ENCODE assay signal across 10 cellular contexts in genomic region chr9:121289554-121290370, GRCh38. TPM values are rescaled to one million over a fixed set of nuclear protein-coding genes. Genes with fewer than 3 reads are reported as not detected.
DNase-seq lines count a peak whose midpoint lies in the region; ATAC-seq, FAIRE-seq and TF ChIP-seq lines count a peak whose summit lies in the region.
"Had no signal": no experiment of that assay in that cellular context is flagged by ENCODE, and none has a peak within 500 bp of the region (broad histone marks: within the 10 kb centered on the region; RNA-seq: fewer than 3 reads in every experiment).

No MANE protein-coding gene starts in this region.

- FAIRE-seq in kidney (lab: Jason Lieb, UNC): no peak

- peaks cover 8% of the 10 kb centered on the region for H3K4me1 Mint-ChIP-seq in T-helper 2 cell treated with Interferon-gamma antibody and Interleukin-4, amounts not matched to agents 5 μg/mL and 100 μg/mL, for 36 hours (ENCODE audit: low read depth)

- H3K4me3 Mint-ChIP-seq in T-helper 2 cell treated with Interferon-gamma antibody and Interleukin-4, amounts not matched to agents 5 μg/mL and 100 μg/mL, for 36 hours: no peak overlapping the region
- H3K4me3 Mint-ChIP-seq: activated CD4-positive, alpha-beta T cell treated with anti-CD3 and anti-CD28 coated beads, Interleukin-2, amount 10 ng/mL, durations not matched to agents 24 days and 14 days had no signal

- 0 out of 2 replicates have a peak overlapping the region, but pooled peaks have one; percentile 2 for H3K4me3 ChIP-seq in HUES64 (ENCODE audit: low read length)
- H3K4me3 ChIP-seq in adrenal gland: no peak overlapping the region
- H3K4me3 ChIP-seq in kidney (ENCODE audit: low read length in 2 of 2): no peak overlapping the region
- peak overlapping the region in 1 of 2 donors; percentile 57 for H3K4me3 ChIP-seq in stomach smooth muscle (ENCODE audit: low read length in 2 of 2)

- no peaks in the 10 kb centered on the region for H3K36me3 Mint-ChIP-seq in T-helper 2 cell treated with Interferon-gamma antibody and Interleukin-4, amounts not matched to agents 5 μg/mL and 100 μg/mL, for 36 hours (ENCODE audit: low read depth)

- no peak for TF ChIP-seq CTCF in adrenal gland (IDR thresholded peaks at IDR 0.05)
- no peak for TF ChIP-seq CTCF in kidney (IDR thresholded peaks at IDR 0.05; ENCODE audit: borderline replicate concordance, extremely low read depth, insufficient read depth)

- no peaks in the 10 kb centered on the region for H3K9me3 Mint-ChIP-seq in T-helper 2 cell treated with Interferon-gamma antibody and Interleukin-4, amounts not matched to agents 5 μg/mL and 100 μg/mL, for 36 hours
- H3K9me3 Mint-ChIP-seq: activated CD4-positive, alpha-beta T cell treated with anti-CD3 and anti-CD28 coated beads, Interleukin-2, amount 10 ng/mL, durations not matched to agents 24 days and 14 days had no signal

- H3K4me1 ChIP-seq in HUES64 (ENCODE audit: insufficient read depth, low read length): peaks cover 44% of the 10 kb centered on the region
- peaks cover 60 to 71% of the 10 kb centered on the region in 2 donors for H3K4me1 ChIP-seq in adrenal gland (replicated peaks in 1 of 2)
- peaks cover 38 to 51% of the 10 kb centered on the region in 2 donors for H3K4me1 ChIP-seq in kidney (ENCODE audit: control insufficient read depth in 1 of 2, insufficient read depth in 1 of 2, low read depth in 1 of 2, low read length in 2 of 2)
- H3K4me1 ChIP-seq in stomach smooth muscle (ENCODE audit: control insufficient read depth, insufficient read depth, low read length): peaks cover 90% of the 10 kb centered on the region

- H3K27me3 ChIP-seq in HUES64 (ENCODE audit: insufficient read depth, low read length): peaks cover 62% of the 10 kb centered on the region
- H3K27me3 ChIP-seq in adrenal gland: no peaks in the 10 kb centered on the region
- no peaks in the 10 kb centered on the region for H3K27me3 ChIP-seq in stomach smooth muscle (ENCODE audit: control insufficient read depth in 1 of 2, insufficient read depth in 2 of 2, low read length in 2 of 2)

- H3K27ac ChIP-seq in HUES64 (ENCODE audit: low read depth, low read length) (peak overlapping the region; percentile 42; the same call in 1 of the 2 replicates), adrenal gland (peak overlapping the region; percentile 69 to 99 (median 95)), kidney (ENCODE audit: low read depth in 2 of 2, low read length in 2 of 2) (peak overlapping the region; percentile 86 to 88), stomach smooth muscle (ENCODE audit: low read length) (peak overlapping the region; percentile 100)

- H3K9me3 ChIP-seq in HUES64 (ENCODE audit: insufficient read depth, low read depth, low read length) (no peaks in the 10 kb centered on the region), adrenal gland (replicated peaks in 1 of 3) (no peaks in the 10 kb centered on the region), kidney (ENCODE audit: control insufficient read depth in 1 of 2, low read length in 2 of 2) (no peaks in the 10 kb centered on the region), stomach smooth muscle (ENCODE audit: control insufficient read depth in 2 of 2, low read length in 2 of 2) (no peaks in the 10 kb centered on the region)

- H3K36me3 ChIP-seq in HUES64 (ENCODE audit: insufficient read depth, low read length) (no peaks in the 10 kb centered on the region), adrenal gland (replicated peaks in 1 of 2) (no peaks in the 10 kb centered on the region), kidney (ENCODE audit: control insufficient read depth in 1 of 2, insufficient read depth in 2 of 2, low read length in 2 of 2) (no peaks in the 10 kb centered on the region), stomach smooth muscle (ENCODE audit: control insufficient read depth in 2 of 2, insufficient read depth in 2 of 2, low read length in 2 of 2) (peaks cover 4 to 14% of the 10 kb centered on the region in 2 donors)

- H3K27ac Mint-ChIP-seq in T-helper 2 cell treated with Interferon-gamma antibody and Interleukin-4, amounts not matched to agents 5 μg/mL and 100 μg/mL, for 36 hours: no peak overlapping the region
- H3K27ac Mint-ChIP-seq: activated CD4-positive, alpha-beta T cell treated with anti-CD3 and anti-CD28 coated beads, Interleukin-2, amount 10 ng/mL, durations not matched to agents 24 days and 14 days had no signal

- 64% methylated on average over 11 of the region's 11 CpGs for WGBS in HUES64
- WGBS in adrenal gland, 4 donors: 45 to 50% (median 47%) methylated on average over 10 to 11 of the region's 11 CpGs

- intact Hi-C loops in adrenal gland (cut with DNase I) (no loop called here), kidney (cut with DNase I) (no loop called here)

- no peak for TF ChIP-seq POLR2A in adrenal gland (IDR thresholded peaks at IDR 0.05)

- ATAC-seq in GM18868 (IDR thresholded peaks at IDR 0.05; ENCODE audit: unreplicated experiment): no peak

- H3K9ac ChIP-seq in HUES64 (ENCODE audit: low read depth, low read length) (no peak overlapping the region), kidney (ENCODE audit: low read length in 2 of 2) (peak overlapping the region in 1 of 2 donors; percentile 17), stomach smooth muscle (ENCODE audit: low read length in 2 of 2) (peak overlapping the region; percentile 89 to 92)

- no peaks in the 10 kb centered on the region for H3K27me3 Mint-ChIP-seq in T-helper 2 cell treated with Interferon-gamma antibody and Interleukin-4, amounts not matched to agents 5 μg/mL and 100 μg/mL, for 36 hours (ENCODE audit: low read depth)
- H3K27me3 Mint-ChIP-seq: activated CD4-positive, alpha-beta T cell treated with anti-CD3 and anti-CD28 coated beads, Interleukin-2, amount 10 ng/mL, durations not matched to agents 24 days and 14 days had no signal

- DNase-seq in adrenal gland: peak in 1 of 7 donors; percentile 44
- DNase-seq in kidney: peak; percentile 61
- DNase-seq in T-helper 2 cell treated with Interferon-gamma antibody and Interleukin-4, amounts not matched to agents 5 μg/mL and 100 μg/mL, for 36 hours (ENCODE audit: low spot score): no peak
- no peak for DNase-seq in iPS-NIHi7 (ENCODE audit: extremely low spot score)
- no peak for DNase-seq in A172 (ENCODE audit: low spot score)
- DNase-seq: activated CD4-positive, alpha-beta T cell treated with anti-CD3 and anti-CD28 coated beads, Interleukin-2, amount 10 ng/mL, durations not matched to agents 24 days and 14 days; effector memory CD4-positive, alpha-beta T cell had no signal

RNA-seq across cellular contexts. Expression of gene GSN, which starts 21.8 kb away (rescaled TPM):
- 44.3 TPM for polyA plus RNA-seq in HUES64 (2013, experiment 1 of 2)
- 57.1 TPM for polyA plus RNA-seq in HUES64 (2013, experiment 2 of 2)
- total RNA-seq in adrenal gland: 100 to 1,000 TPM; 152 to 735 (median 374) TPM
- polyA plus RNA-seq in adrenal gland: 100 to 1,000 TPM in 2 of 3 donors, 10 to 100 TPM in 1; 78.5 to 432 (median 180) TPM
- total RNA-seq in kidney: 511 TPM
- 235 TPM for polyA plus RNA-seq in kidney (ENCODE audit: insufficient read depth, low read depth, low replicate concordance)
- 162 and 164 TPM in 2 replicates for total RNA-seq in A172 (2014; rRNA removed; shearing (Covaris generic))

Comparison
In these comparisons a context has a peak if more than half of its experiments do, and no peak if none do; other contexts are left out.
1. H3K27ac ChIP-seq: peak in every context shown above with its lines; median percentile 100 in stomach smooth muscle; 95 in adrenal gland; 87 in kidney; 42 in HUES64.